ENCODE assay signal across 1 cellular context in the genomic region with DNA sequence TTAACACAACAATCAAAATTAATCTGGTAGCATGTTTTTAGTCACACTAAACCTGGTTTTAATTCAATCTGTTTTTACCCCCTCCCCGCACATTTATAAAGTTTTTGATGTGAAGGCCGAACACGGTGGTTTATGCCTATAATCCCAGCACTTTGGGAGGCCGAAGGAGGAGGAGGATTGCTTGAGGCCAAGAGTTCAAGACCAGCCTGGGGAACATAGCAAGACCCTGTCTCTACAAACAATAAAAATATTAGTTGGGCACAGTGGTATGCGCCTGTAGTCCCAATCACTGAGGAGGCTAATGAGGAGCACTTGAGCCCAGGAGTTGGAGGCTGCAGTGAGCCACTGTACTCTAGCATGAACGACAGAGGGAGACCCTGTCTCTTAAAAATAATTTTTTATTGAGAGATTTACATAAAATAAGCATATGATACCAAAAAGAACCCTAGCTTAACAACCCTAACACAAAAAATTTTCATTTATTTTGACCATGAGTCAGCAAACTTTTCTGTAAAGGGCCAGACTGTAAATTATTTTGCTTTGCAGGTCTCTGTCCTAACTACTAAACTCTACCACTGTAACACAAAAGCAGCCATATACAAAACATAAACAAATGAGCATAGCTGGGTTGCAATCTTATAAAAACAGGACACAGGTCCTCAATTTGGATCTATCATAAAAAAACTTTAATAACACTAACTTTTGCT.
A peak's percentile ranks its signal among the peaks of the same experiment; 100 is the strongest.
TF ChIP-seq lines count a peak whose summit lies in the region.

No MANE protein-coding gene starts in this region.

TF ChIP-seq in IMR-90, 13 proteins besides CTCF, POLR2A, EP300 and RAD21:
- TF ChIP-seq, protein P1, sequence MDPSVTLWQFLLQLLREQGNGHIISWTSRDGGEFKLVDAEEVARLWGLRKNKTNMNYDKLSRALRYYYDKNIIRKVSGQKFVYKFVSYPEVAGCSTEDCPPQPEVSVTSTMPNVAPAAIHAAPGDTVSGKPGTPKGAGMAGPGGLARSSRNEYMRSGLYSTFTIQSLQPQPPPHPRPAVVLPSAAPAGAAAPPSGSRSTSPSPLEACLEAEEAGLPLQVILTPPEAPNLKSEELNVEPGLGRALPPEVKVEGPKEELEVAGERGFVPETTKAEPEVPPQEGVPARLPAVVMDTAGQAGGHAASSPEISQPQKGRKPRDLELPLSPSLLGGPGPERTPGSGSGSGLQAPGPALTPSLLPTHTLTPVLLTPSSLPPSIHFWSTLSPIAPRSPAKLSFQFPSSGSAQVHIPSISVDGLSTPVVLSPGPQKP (IDR thresholded peaks at IDR 0.05; ENCODE audit: borderline replicate concordance, low read depth, low read length), result no peak
- TF ChIP-seq NFE2L2 (IDR thresholded peaks at IDR 0.05; ENCODE audit: low read depth, low read length) (peak; percentile 82), MAFK (IDR thresholded peaks at IDR 0.05; ENCODE audit: low read depth, low read length) (peak; percentile 70)
